ENCODE assay signal across 22 cellular contexts in genomic region chr1:15364740-15365139, GRCh38. TPM values are rescaled to one million over a fixed set of nuclear protein-coding genes. Genes with fewer than 3 reads are reported as not detected.
DNase-seq lines count a peak whose midpoint lies in the region; ATAC-seq, FAIRE-seq and TF ChIP-seq lines count a peak whose summit lies in the region.
"Had no signal": no experiment of that assay in that cellular context is flagged by ENCODE, and none has a peak within 500 bp of the region (broad histone marks: within the 10 kb centered on the region; RNA-seq: fewer than 3 reads in every experiment).

No MANE protein-coding gene starts in this region.

- CTCF ChIA-PET in HepG2 (lab: Yijun Ruan, JAX; ENCODE audit: low intra/inter-chr PET ratio, low total read pairs), result no interaction called here

- no peaks in the 10 kb centered on the region for H3K9me3 ChIP-seq in HepG2 (ENCODE audit: low read length)
- H3K9me3 ChIP-seq in right lobe of liver, result no peaks in the 10 kb centered on the region
- no peaks in the 10 kb centered on the region for H3K9me3 ChIP-seq in esophagus squamous epithelium
- H3K9me3 ChIP-seq in smooth muscle cell (replicated peaks; ENCODE audit: low read depth), result no peaks in the 10 kb centered on the region
- no peaks in the 10 kb centered on the region for H3K9me3 ChIP-seq in esophagus muscularis mucosa
- H3K9me3 ChIP-seq: MG63, mucosa of descending colon, ovary, tibial nerve had no signal

- no peak for TF ChIP-seq POLR2A in HepG2 (IDR thresholded peaks at IDR 0.05; ENCODE audit: insufficient read depth in 1 of 2, low read depth in 2 of 2, low read length in 2 of 2)
- no peak for TF ChIP-seq POLR2A in right lobe of liver (IDR thresholded peaks at IDR 0.05)
- TF ChIP-seq POLR2A in esophagus squamous epithelium (IDR thresholded peaks at IDR 0.05), result no peak
- no peak for TF ChIP-seq POLR2A in esophagus muscularis mucosa (IDR thresholded peaks at IDR 0.05; ENCODE audit: low read depth)

- BruUV-seq in HepG2 (replicated peaks; lab: Mats Ljungman, UMichigan), result no TSS peak

- H3K36me3 Mint-ChIP-seq in T-helper 2 cell treated with Interferon-gamma antibody and Interleukin-4, amounts not matched to agents 5 μg/mL and 100 μg/mL, for 36 hours (ENCODE audit: low read depth), result no peaks in the 10 kb centered on the region
- H3K36me3 Mint-ChIP-seq: CD4-positive, alpha-beta memory T cell; stimulated activated memory B cell treated with anti-CD40 and anti-IgM and Interleukin-4, amounts not matched to agents 10 μg/mL and 1 μg/mL and 100 μg/mL, for 72 hours; T-cell had no signal

- H3K27ac Mint-ChIP-seq in T-helper 2 cell treated with Interferon-gamma antibody and Interleukin-4, amounts not matched to agents 5 μg/mL and 100 μg/mL, for 36 hours, result no peak overlapping the region
- H3K27ac Mint-ChIP-seq: CD4-positive, alpha-beta memory T cell; stimulated activated memory B cell treated with anti-CD40 and anti-IgM and Interleukin-4, amounts not matched to agents 10 μg/mL and 1 μg/mL and 100 μg/mL, for 72 hours; T-cell had no signal

- H3K27me3 ChIP-seq in HepG2 (ENCODE audit: control insufficient read depth in 1 of 2, insufficient read depth in 2 of 2, low read length in 2 of 2) (no peaks in the 10 kb centered on the region), right lobe of liver (no peaks in the 10 kb centered on the region), esophagus squamous epithelium (no peaks in the 10 kb centered on the region), smooth muscle cell (ENCODE audit: low read depth) (peaks cover 7% of the 10 kb centered on the region), esophagus muscularis mucosa (no peaks in the 10 kb centered on the region)
- H3K27me3 ChIP-seq: MG63, ovary, tibial nerve had no signal

- H3K4me1 ChIP-seq in HepG2 (ENCODE audit: insufficient read depth, low read length) (peaks cover 66% of the 10 kb centered on the region), right lobe of liver (peaks cover 0 to 27% (median 8%) of the 10 kb centered on the region in 4 donors), esophagus squamous epithelium (peaks cover 0 to 12% (median 4%) of the 10 kb centered on the region in 3 donors), smooth muscle cell (ENCODE audit: low read depth) (no peaks in the 10 kb centered on the region), esophagus muscularis mucosa (no peaks in the 10 kb centered on the region)
- H3K4me1 ChIP-seq: tibial nerve had no signal

- H3F3A ChIP-seq in smooth muscle cell (ENCODE audit: low read depth), result no peaks in the 10 kb centered on the region

- H3K4me2 ChIP-seq in HepG2 (ENCODE audit: low read depth, low read length), result no peak overlapping the region
- no peak overlapping the region for H3K4me2 ChIP-seq in smooth muscle cell

- H3K9me3 Mint-ChIP-seq in T-helper 2 cell treated with Interferon-gamma antibody and Interleukin-4, amounts not matched to agents 5 μg/mL and 100 μg/mL, for 36 hours, result no peaks in the 10 kb centered on the region
- H3K9me3 Mint-ChIP-seq: CD4-positive, alpha-beta memory T cell; stimulated activated memory B cell treated with anti-CD40 and anti-IgM and Interleukin-4, amounts not matched to agents 10 μg/mL and 1 μg/mL and 100 μg/mL, for 72 hours; T-cell had no signal

- no peaks in the 10 kb centered on the region for H3K4me1 Mint-ChIP-seq in T-helper 2 cell treated with Interferon-gamma antibody and Interleukin-4, amounts not matched to agents 5 μg/mL and 100 μg/mL, for 36 hours (ENCODE audit: low read depth)
- H3K4me1 Mint-ChIP-seq: CD4-positive, alpha-beta memory T cell; stimulated activated memory B cell treated with anti-CD40 and anti-IgM and Interleukin-4, amounts not matched to agents 10 μg/mL and 1 μg/mL and 100 μg/mL, for 72 hours; T-cell had no signal

- H2AFZ ChIP-seq in HepG2 (ENCODE audit: low read length) (no peak overlapping the region), smooth muscle cell (ENCODE audit: low read depth) (no peak overlapping the region)

- H3K79me2 ChIP-seq in HepG2 (ENCODE audit: insufficient read depth, low read length) (no peaks in the 10 kb centered on the region), smooth muscle cell (ENCODE audit: low read depth) (no peaks in the 10 kb centered on the region)

- H3K4me3 ChIP-seq in HepG2 (replicated peaks in 1 of 3; ENCODE audit: insufficient read depth in 1 of 3, low read depth in 2 of 3, low read length in 3 of 3) (no peak overlapping the region), right lobe of liver (no peak overlapping the region), esophagus squamous epithelium (no peak overlapping the region), smooth muscle cell (no peak overlapping the region), esophagus muscularis mucosa (no peak overlapping the region)
- H3K4me3 ChIP-seq: MG63, mucosa of descending colon, ovary, skin epidermis, tibial nerve had no signal

- H4K20me1 ChIP-seq in HepG2 (ENCODE audit: insufficient read depth, low read length) (no peaks in the 10 kb centered on the region), smooth muscle cell (ENCODE audit: low read depth) (no peaks in the 10 kb centered on the region)

- no peak for ATAC-seq in HepG2
- no peak for ATAC-seq in right lobe of liver
- ATAC-seq: left colon; mucosa of descending colon; stimulated activated memory B cell treated with anti-CD40 and anti-IgM and Interleukin-4, amounts not matched to agents 10 μg/mL and 1 μg/mL and 100 μg/mL, for 72 hours had no signal

- H3K36me3 ChIP-seq in HepG2 (replicated peaks in 1 of 2; ENCODE audit: control insufficient read depth in 1 of 2, insufficient read depth in 2 of 2, low read length in 2 of 2) (no peaks in the 10 kb centered on the region), right lobe of liver (no peaks in the 10 kb centered on the region), esophagus squamous epithelium (no peaks in the 10 kb centered on the region), smooth muscle cell (ENCODE audit: low read depth) (no peaks in the 10 kb centered on the region), esophagus muscularis mucosa (no peaks in the 10 kb centered on the region)
- H3K36me3 ChIP-seq: MG63, ovary, tibial nerve had no signal

- H3K9ac ChIP-seq in HepG2 (ENCODE audit: insufficient read depth, low read depth, low read length) (no peak overlapping the region), smooth muscle cell (ENCODE audit: low read depth) (no peak overlapping the region)

- no peak for TF ChIP-seq RAD21 in HepG2 (CRISPR knock-in tag; IDR thresholded peaks at IDR 0.05)

- H3K27ac ChIP-seq in HepG2 (ENCODE audit: extremely low read length, insufficient read depth, low read length) (no peak overlapping the region), right lobe of liver (no peak overlapping the region), esophagus squamous epithelium (no peak overlapping the region), smooth muscle cell (ENCODE audit: low read depth) (no peak overlapping the region), esophagus muscularis mucosa (replicated peaks in 1 of 4) (no peak overlapping the region)
- H3K27ac ChIP-seq: ovary, skin epidermis, tibial nerve had no signal

- intact Hi-C loops in HepG2 (cut with micrococcal nuclease; ENCODE audit: unreplicated experiment), result no loop called here
- intact Hi-C loops in right lobe of liver (cut with DNase I), result no loop called here
- intact Hi-C loops in esophagus squamous epithelium (cut with DNase I), result no loop called here
- intact Hi-C loops in esophagus muscularis mucosa (cut with DNase I), result no loop called here

- H3K27me3 Mint-ChIP-seq in T-helper 2 cell treated with Interferon-gamma antibody and Interleukin-4, amounts not matched to agents 5 μg/mL and 100 μg/mL, for 36 hours (ENCODE audit: low read depth), result peaks cover 12% of the 10 kb centered on the region
- H3K27me3 Mint-ChIP-seq: CD4-positive, alpha-beta memory T cell; T-cell had no signal

- H3K4me3 Mint-ChIP-seq in T-helper 2 cell treated with Interferon-gamma antibody and Interleukin-4, amounts not matched to agents 5 μg/mL and 100 μg/mL, for 36 hours, result no peak overlapping the region
- H3K4me3 Mint-ChIP-seq: CD4-positive, alpha-beta memory T cell; stimulated activated memory B cell treated with anti-CD40 and anti-IgM and Interleukin-4, amounts not matched to agents 10 μg/mL and 1 μg/mL and 100 μg/mL, for 72 hours; T-cell had no signal

- DNase-seq in HepG2 (ENCODE audit: low spot score), result no peak
- no peak for DNase-seq in right lobe of liver
- DNase-seq in SW480 (ENCODE audit: low spot score), result peak; percentile 37
- no peak for DNase-seq in esophagus squamous epithelium (lab: John Stamatoyannopoulos, UW)
- no peak for DNase-seq in T-helper 2 cell treated with Interferon-gamma antibody and Interleukin-4, amounts not matched to agents 5 μg/mL and 100 μg/mL, for 36 hours (ENCODE audit: low spot score)
- DNase-seq in smooth muscle cell (lab: John Stamatoyannopoulos, UW; ENCODE audit: unreplicated experiment), result no peak
- no peak for DNase-seq in ureter (ENCODE audit: low spot score)
- no peak for DNase-seq in esophagus muscularis mucosa (ENCODE audit: extremely low spot score)
- DNase-seq: ACHN; activated CD8-positive, alpha-beta memory T cell treated with anti-CD3 and anti-CD28 coated beads, Interleukin-2, amount 50 U/mL, for 48 hours; activated naive CD4-positive, alpha-beta T cell treated with Interleukin-2 at 50 U/mL for 16 hours; CD4-positive, alpha-beta memory T cell; left colon; MG63; NCI-H1930; ovary; T-cell had no signal

- no peak for FAIRE-seq in HepG2 (lab: Jason Lieb, UNC)
- FAIRE-seq: RCC 7860 had no signal

- in situ Hi-C loops in HepG2 (cut with HindIII; ENCODE audit: extremely low pct_ligation_motif_present, low pct_unique_long_range_greater_than_20kb), result no loop called here

- TF ChIP-seq EP300 in HepG2 (IDR thresholded peaks at IDR 0.05; ENCODE audit: low read depth in 2 of 2, low read length in 2 of 2), result no peak
- no peak for TF ChIP-seq EP300 in HepG2 (CRISPR knock-in tag; IDR thresholded peaks at IDR 0.05; ENCODE audit: borderline replicate concordance)
- no peak for TF ChIP-seq EP300 in esophagus muscularis mucosa (IDR thresholded peaks at IDR 0.05)

- TF ChIP-seq CTCF in HepG2 (CRISPR knock-in tag; IDR thresholded peaks at IDR 0.05) (peak; percentile 45), right lobe of liver (IDR thresholded peaks at IDR 0.05) (no peak), esophagus squamous epithelium (IDR thresholded peaks at IDR 0.05) (peak in 5 of 6 experiments; percentile 8 to 52 (median 20)), smooth muscle cell (IDR thresholded peaks at IDR 0.05; ENCODE audit: borderline replicate concordance, insufficient read depth, poor library complexity, severe bottlenecking) (no peak), esophagus muscularis mucosa (IDR thresholded peaks at IDR 0.05) (no peak)

- POLR2A ChIA-PET in HepG2 (lab: Yijun Ruan, JAX), result no interaction called here

- WGBS in HepG2 (ENCODE audit: low lambda C conversion rate), result 78% methylated on average over 5 of the region's 5 CpGs
- WGBS in right lobe of liver (ENCODE audit: insufficient coverage, low coverage, low lambda C conversion rate, missing lambda C conversion rate), result 80% methylated on average over 3 of the region's 5 CpGs
- WGBS in esophagus squamous epithelium, 2 donors, result 38 to 54% methylated on average over 5 of the region's 5 CpGs
- 89% methylated on average over 5 of the region's 5 CpGs for WGBS in smooth muscle cell (ENCODE audit: low lambda C conversion rate)
- 92% methylated on average over 5 of the region's 5 CpGs for WGBS in esophagus muscularis mucosa

RNA-seq across cellular contexts. Expression of gene EFHD2, which starts 44.9 kb away (rescaled TPM):
- total RNA-seq in HepG2 (2016; rRNA removed; fragmentation: Illumina TruSeq; extraction: Trizol), result 9.9 and 12.7 TPM in 2 replicates
- 3.5 and 3.8 TPM in 2 replicates for total RNA-seq in HepG2 (2016; cell fraction: cytosol; rRNA removed; fragmentation: Illumina TruSeq; extraction: Trizol; ENCODE audit: low read depth)
- 10.0 and 12.8 TPM in 2 replicates for total RNA-seq in HepG2 (2016; cell fraction: insoluble cytoplasmic fraction; rRNA removed; fragmentation: Illumina TruSeq; extraction: Trizol)
- 10.3 and 10.6 TPM in 2 replicates for total RNA-seq in HepG2 (2016; cell fraction: membrane; rRNA removed; fragmentation: Illumina TruSeq; extraction: Trizol)
- 5.1 and 5.7 TPM in 2 replicates for total RNA-seq in HepG2 (2016; cell fraction: nucleus; rRNA removed; fragmentation: Illumina TruSeq; extraction: Trizol)
- 9.4 and 10.9 TPM in 2 replicates for polyA plus RNA-seq in HepG2 (2011; rRNA removed)
- polyA plus RNA-seq in HepG2 (2011; cell fraction: cytosol; rRNA removed), result 9.0 and 11.9 TPM in 2 replicates
- 16.4 and 20.1 TPM in 2 replicates for polyA plus RNA-seq in HepG2 (2011; cell fraction: nucleus; rRNA removed)
- 13.1 and 13.3 TPM in 2 replicates for polyA plus RNA-seq in HepG2 (2012)
- 5.6 and 6.2 TPM in 2 replicates for polyA plus RNA-seq in HepG2 (2016; cell fraction: cytosol; fragmentation: Illumina TruSeq; extraction: Trizol; ENCODE audit: low read depth)
- 16.6 and 21.1 TPM in 2 replicates for polyA plus RNA-seq in HepG2 (2016; cell fraction: insoluble cytoplasmic fraction; fragmentation: Illumina TruSeq; extraction: Trizol; ENCODE audit: low read depth)
- polyA plus RNA-seq in HepG2 (2016; cell fraction: membrane; fragmentation: Illumina TruSeq; extraction: Trizol; ENCODE audit: low read depth), result 11.7 and 12.3 TPM in 2 replicates
- 13.8 and 16.7 TPM in 2 replicates for polyA plus RNA-seq in HepG2 (2016; cell fraction: nucleus; fragmentation: Illumina TruSeq; extraction: Trizol; ENCODE audit: insufficient read depth, low read depth)
- 7.2 and 33.1 TPM in 2 replicates for polyA minus RNA-seq in HepG2 (2011; rRNA and poly(A)+ RNA removed; ENCODE audit: low replicate concordance)
- 5.6 and 6.2 TPM in 2 replicates for polyA minus RNA-seq in HepG2 (2011; cell fraction: cytosol; rRNA and poly(A)+ RNA removed)
- 2.6 and 3.4 TPM in 2 replicates for polyA minus RNA-seq in HepG2 (2011; cell fraction: nucleus; rRNA and poly(A)+ RNA removed)
- 10 to 100 TPM in 5 of 6 experiments, 1 to 10 TPM in 1; 9.9 to 19.4 (median 15.6) TPM for total RNA-seq in right lobe of liver
- 10 to 100 TPM; 47.5 to 79.5 (median 61.0) TPM for total RNA-seq in esophagus squamous epithelium
- 7.0 and 10.4 TPM in 2 replicates for total RNA-seq in smooth muscle cell
- 22.9 and 34.1 TPM in 2 replicates for polyA plus RNA-seq in smooth muscle cell
- 103 TPM for total RNA-seq in ureter
- 10 to 100 TPM; 30.3 to 57.4 (median 55.2) TPM for total RNA-seq in esophagus muscularis mucosa

Comparison
In these comparisons a context has a peak if more than half of its experiments do, and no peak if none do; other contexts are left out.
1. CTCF ChIP-seq: peak in HepG2 (single experiment) and esophagus squamous epithelium (5 of 6); none in right lobe of liver (0 of 4), smooth muscle cell (single experiment) and esophagus muscularis mucosa (0 of 3).